Comparison of ENCODE assay signal across 16 cellular contexts in genomic region chr7:113144839-113145238, GRCh38. TPM values are rescaled to one million over a fixed set of nuclear protein-coding genes. Genes with fewer than 3 reads are reported as not detected.
"Had no signal": no experiment of that assay in that cellular context is flagged by ENCODE, and none has a peak within 500 bp of the region (broad histone marks: within the 10 kb centered on the region; RNA-seq: fewer than 3 reads in every experiment).

No MANE protein-coding gene starts in this region.

- H3K9me3 ChIP-seq: mucosa of descending colon, sigmoid colon had no signal

- H3K27ac Mint-ChIP-seq: activated CD8-positive, alpha-beta memory T cell treated with anti-CD3 and anti-CD28 coated beads, Interleukin-2, amount 10 ng/mL, durations not matched to agents 7 days and 5 days; activated naive CD4-positive, alpha-beta T cell treated with anti-CD3 and anti-CD28 coated beads, Interleukin-2, amount 50 U/mL, for 72 hours; immature natural killer cell; naive thymus-derived CD8-positive, alpha-beta T cell had no signal

- H3K36me3 ChIP-seq: sigmoid colon had no signal

- H3K36me3 Mint-ChIP-seq: activated CD8-positive, alpha-beta memory T cell treated with anti-CD3 and anti-CD28 coated beads, Interleukin-2, amount 10 ng/mL, durations not matched to agents 7 days and 5 days; activated naive CD4-positive, alpha-beta T cell treated with anti-CD3 and anti-CD28 coated beads, Interleukin-2, amount 50 U/mL, for 72 hours; immature natural killer cell; naive thymus-derived CD8-positive, alpha-beta T cell had no signal

- H3K4me1 ChIP-seq: sigmoid colon had no signal

- H3K4me3 Mint-ChIP-seq: activated CD8-positive, alpha-beta memory T cell treated with anti-CD3 and anti-CD28 coated beads, Interleukin-2, amount 10 ng/mL, durations not matched to agents 7 days and 5 days; activated T-cell treated with anti-CD3 and anti-CD28 coated beads, Interleukin-2, amount 50 U/mL, for 4 hours; immature natural killer cell; naive thymus-derived CD8-positive, alpha-beta T cell had no signal

- H3K4me1 Mint-ChIP-seq: activated CD8-positive, alpha-beta memory T cell treated with anti-CD3 and anti-CD28 coated beads, Interleukin-2, amount 10 ng/mL, durations not matched to agents 7 days and 5 days; immature natural killer cell had no signal

- H3K27me3 ChIP-seq: sigmoid colon had no signal

- ATAC-seq: activated CD8-positive, alpha-beta memory T cell treated with anti-CD3 and anti-CD28 coated beads, Interleukin-2, amount 10 ng/mL, durations not matched to agents 7 days and 5 days; activated T-cell treated with anti-CD3 and anti-CD28 coated beads, Interleukin-2, amount 50 U/mL, for 4 hours; esophagus mucosa; left cardiac atrium; mucosa of descending colon; naive thymus-derived CD8-positive, alpha-beta T cell; stimulated activated naive CD8-positive, alpha-beta T cell treated with anti-CD3 and anti-CD28 coated beads, Interleukin-15, Interleukin-2, amounts not matched to agents 100 U/mL and 50 U/mL, for 24 hours had no signal

- H3K4me3 ChIP-seq: mucosa of descending colon, sigmoid colon had no signal

- H3K9me3 Mint-ChIP-seq: activated T-cell treated with anti-CD3 and anti-CD28 coated beads, Interleukin-2, amount 50 U/mL, for 4 hours had no signal

- DNase-seq: activated CD8-positive, alpha-beta memory T cell treated with anti-CD3 and anti-CD28 coated beads, Interleukin-2, amount 10 ng/mL, durations not matched to agents 7 days and 5 days; activated effector memory CD4-positive, alpha-beta T cell treated with anti-CD3 and anti-CD28 coated beads, Interleukin-2, amount 50 U/mL, for 16 hours; activated T-cell treated with anti-CD3 and anti-CD28 coated beads, Interleukin-2, amount 50 U/mL, for 4 hours; anterior cingulate cortex; dermis blood vessel endothelial cell; hippocampal formation; immature natural killer cell; left cardiac atrium; mucosa of descending colon; naive thymus-derived CD8-positive, alpha-beta T cell; sigmoid colon; stimulated activated CD4-positive, alpha-beta T cell treated with anti-CD3 and anti-CD28 coated beads, Interleukin-2, amount 100 ng/mL, for 24 hours; stimulated activated naive CD8-positive, alpha-beta T cell treated with anti-CD3 and anti-CD28 coated beads, Interleukin-15, Interleukin-2, amounts not matched to agents 100 U/mL and 50 U/mL, for 24 hours had no signal

- H3K27ac ChIP-seq: sigmoid colon had no signal

RNA-seq across cellular contexts. Expression of gene GPR85, which starts 58.2 kb away (rescaled TPM):
- total RNA-seq: activated CD8-positive, alpha-beta memory T cell treated with anti-CD3 and anti-CD28 coated beads, Interleukin-2, amount 10 ng/mL, durations not matched to agents 7 days and 5 days; activated T-cell treated with anti-CD3 and anti-CD28 coated beads, Interleukin-2, amount 50 U/mL, for 4 hours; naive thymus-derived CD8-positive, alpha-beta T cell; T-helper 1 cell treated with Interleukin-12 subunit alpha and Interleukin-12 subunit beta and Interleukin-4 antibody, amounts not matched to agents 30 ng/mL and 1 ng/mL, for 36 hours had no signal
- polyA plus RNA-seq: immature natural killer cell had no signal
